In genomic region chr1:69406244-69406643, GRCh38 we compare ENCODE assay signal across 27 cellular contexts.
"Had no signal": no experiment of that assay in that cellular context is flagged by ENCODE, and none has a peak within 500 bp of the region (broad histone marks: within the 10 kb centered on the region; RNA-seq: fewer than 3 reads in every experiment).

No MANE protein-coding gene starts in this region.

- FAIRE-seq: colon, endometrium had no signal

- H3K9me3 Mint-ChIP-seq: endodermal cell had no signal

- H3K4me3 ChIP-seq: colonic mucosa, coronary artery, dorsolateral prefrontal cortex, esophagus muscularis mucosa, esophagus squamous epithelium, gastrocnemius medialis, gastroesophageal sphincter, heart left ventricle, heart right ventricle had no signal

- ATAC-seq: effector memory CD8-positive, alpha-beta T cell; esophagus mucosa; foreskin keratinocyte; gastrocnemius medialis; gastroesophageal sphincter; heart left ventricle; heart right ventricle had no signal

- DNase-seq: colonic mucosa; cortex of kidney; dermis blood vessel endothelial cell; dorsolateral prefrontal cortex; effector CD4-positive, alpha-beta T cell; effector CD8-positive, alpha-beta T cell; effector memory CD4-positive, alpha-beta T cell; effector memory CD8-positive, alpha-beta T cell; endodermal cell; erythroblast; esophagus squamous epithelium; foreskin fibroblast; foreskin keratinocyte; foreskin melanocyte; gastrocnemius medialis; glutamatergic neuron; head of caudate nucleus; heart left ventricle; heart right ventricle had no signal

- H3K27me3 Mint-ChIP-seq: dendritic cell treated with granulocyte-macrophage colony-stimulating factor and Interleukin-4, amounts not matched to agents 40 ng/mL and 50 ng/mL, for 4 days; effector memory CD8-positive, alpha-beta T cell had no signal

- H3K27me3 ChIP-seq: colonic mucosa, dorsolateral prefrontal cortex, esophagus muscularis mucosa, esophagus squamous epithelium, foreskin keratinocyte, gastrocnemius medialis, gastroesophageal sphincter, heart left ventricle, heart right ventricle had no signal

- H3K27ac ChIP-seq: colonic mucosa, coronary artery, dorsolateral prefrontal cortex, epithelial cell of prostate, esophagus muscularis mucosa, esophagus squamous epithelium, foreskin keratinocyte, gastrocnemius medialis, gastroesophageal sphincter, heart left ventricle, heart right ventricle had no signal

- H3K4me3 Mint-ChIP-seq: dendritic cell treated with granulocyte-macrophage colony-stimulating factor and Interleukin-4, amounts not matched to agents 40 ng/mL and 50 ng/mL, for 4 days; effector memory CD8-positive, alpha-beta T cell; endodermal cell had no signal

- H3K4me1 ChIP-seq: colonic mucosa, esophagus muscularis mucosa, esophagus squamous epithelium, foreskin keratinocyte, gastrocnemius medialis, gastroesophageal sphincter, heart left ventricle, heart right ventricle had no signal

- H3K27ac Mint-ChIP-seq: dendritic cell treated with granulocyte-macrophage colony-stimulating factor and Interleukin-4, amounts not matched to agents 40 ng/mL and 50 ng/mL, for 4 days; effector memory CD8-positive, alpha-beta T cell; endodermal cell had no signal

- H3K9me3 ChIP-seq: colonic mucosa, esophagus muscularis mucosa, esophagus squamous epithelium, gastrocnemius medialis, gastroesophageal sphincter had no signal

- H3K36me3 ChIP-seq: colonic mucosa, esophagus muscularis mucosa, esophagus squamous epithelium, gastrocnemius medialis, gastroesophageal sphincter, heart left ventricle, heart right ventricle had no signal
